In genomic region chr17:64687959-64688358, GRCh38 we compare ENCODE assay signal across 22 cellular contexts. TPM values are rescaled to one million over a fixed set of nuclear protein-coding genes. Genes with fewer than 3 reads are reported as not detected.
DNase-seq lines count a peak whose midpoint lies in the region; ATAC-seq, FAIRE-seq and TF ChIP-seq lines count a peak whose summit lies in the region.
"Had no signal": no experiment of that assay in that cellular context is flagged by ENCODE, and none has a peak within 500 bp of the region (broad histone marks: within the 10 kb centered on the region; RNA-seq: fewer than 3 reads in every experiment).

No MANE protein-coding gene starts in this region.

- H2AK9ac ChIP-seq in IMR-90 (replicated peaks; ENCODE audit: low read depth, low read length, poor library complexity): peak overlapping the region; percentile 1

- H2BK120ac ChIP-seq in IMR-90 (ENCODE audit: low read depth, low read length): peak overlapping the region; percentile 99

- H2AFZ ChIP-seq in IMR-90 (replicated peaks; ENCODE audit: low read length, poor library complexity): no peak overlapping the region
- no peak overlapping the region for H2AFZ ChIP-seq in keratinocyte (ENCODE audit: control insufficient read depth, low read length)

- H2BK5ac ChIP-seq in IMR-90 (ENCODE audit: low read depth, low read length, poor library complexity, severe bottlenecking): peak overlapping the region; percentile 91

- POLR2A ChIA-PET in IMR-90 (lab: Charles Lee; ENCODE audit: unreplicated experiment): interaction anchor here (0.6 kb wide), 1 partner anchor 49 kb away, joined by 24 read pairs; no protein-coding TSS in a partner anchor

- H3K4me3 ChIP-seq in AG10803 (ENCODE audit: low read length) (no peak overlapping the region), IMR-90 (ENCODE audit: insufficient read depth, low read depth, low read length) (no peak overlapping the region), bronchial epithelial cell (ENCODE audit: low read depth, low read length) (no peak overlapping the region), keratinocyte (ENCODE audit: control insufficient read depth in 2 of 3, extremely low read depth in 1 of 3, insufficient read depth in 2 of 3, low read depth in 1 of 3, low read length in 3 of 3) (no peak overlapping the region)
- H3K4me3 ChIP-seq: body of pancreas, coronary artery had no signal

- H4K8ac ChIP-seq in IMR-90 (ENCODE audit: low read depth in 2 of 2, low read length in 2 of 2): peak overlapping the region; percentile 91 to 98

- ATAC-seq in IMR-90 (ENCODE audit: low read depth) (peak; percentile 50), GM21390 (IDR thresholded peaks at IDR 0.05; ENCODE audit: unreplicated experiment) (no peak), GM18861 (IDR thresholded peaks at IDR 0.05; ENCODE audit: unreplicated experiment) (no peak)
- ATAC-seq: activated CD8-positive, alpha-beta memory T cell treated with anti-CD3 and anti-CD28 coated beads, Interleukin-2, amount 10 ng/mL, durations not matched to agents 7 days and 5 days; body of pancreas had no signal

- peaks cover 19% of the 10 kb centered on the region for H3K4me1 ChIP-seq in IMR-90 (ENCODE audit: control insufficient read depth, insufficient read depth, low read length)
- H3K4me1 ChIP-seq in keratinocyte (ENCODE audit: control insufficient read depth, extremely low read depth, insufficient read depth, low read length): peaks cover 16% of the 10 kb centered on the region
- H3K4me1 ChIP-seq: body of pancreas had no signal

- no peak overlapping the region for H3K56ac ChIP-seq in IMR-90 (ENCODE audit: extremely low read depth, insufficient read depth, low read length)

- H3K36me3 ChIP-seq in IMR-90 (ENCODE audit: control insufficient read depth, insufficient read depth, low read length) (no peaks in the 10 kb centered on the region), bronchial epithelial cell (ENCODE audit: control insufficient read depth, insufficient read depth, low read length) (no peaks in the 10 kb centered on the region), keratinocyte (ENCODE audit: control insufficient read depth in 2 of 2, extremely low read depth in 1 of 2, insufficient read depth in 2 of 2, low read length in 2 of 2) (no peaks in the 10 kb centered on the region)

- H3K4me2 ChIP-seq in IMR-90 (ENCODE audit: low read depth, low read length): no peak overlapping the region
- peak overlapping the region; percentile 30 for H3K4me2 ChIP-seq in keratinocyte (ENCODE audit: control insufficient read depth, extremely low read depth, insufficient read depth, low read depth, low read length)

- in situ Hi-C loops in IMR-90 (cut with MboI; ENCODE audit: low sequenced_read_pairs): no loop called here

- CTCF ChIA-PET in IMR-90 (lab: Yijun Ruan, JAX): interaction anchor here (1.0 kb wide), 1 partner anchor 8 kb away, joined by 4 read pairs; no protein-coding TSS in a partner anchor

- intact Hi-C loops in IMR-90 (cut with micrococcal nuclease): no loop called here

- dilution Hi-C loops in IMR-90 (cut with HindIII; ENCODE audit: low sequenced_read_pairs, unreplicated experiment): no loop called here
- dilution Hi-C loops in keratinocyte (cut with MboI; ENCODE audit: extremely low pct_ligation_motif_present, low sequenced_read_pairs): no loop called here

- H3K14ac ChIP-seq in IMR-90 (replicated peaks; ENCODE audit: low read depth, low read length): peak overlapping the region; percentile 95

- no peaks in the 10 kb centered on the region for H3K27me3 Mint-ChIP-seq in osteocyte (ENCODE audit: unreplicated experiment)
- H3K27me3 Mint-ChIP-seq: activated CD4-positive, alpha-beta T cell treated with anti-CD3 and anti-CD28 coated beads, Interleukin-2, amount 10 ng/mL, durations not matched to agents 24 days and 14 days; activated CD8-positive, alpha-beta memory T cell treated with anti-CD3 and anti-CD28 coated beads, Interleukin-2, amount 10 ng/mL, durations not matched to agents 7 days and 5 days; activated naive CD8-positive, alpha-beta T cell treated with anti-CD3 and anti-CD28 coated beads for 36 hours; CD4-positive, alpha-beta T cell; memory B cell had no signal

- no peaks in the 10 kb centered on the region for H3K36me3 Mint-ChIP-seq in osteocyte (ENCODE audit: unreplicated experiment)
- H3K36me3 Mint-ChIP-seq: activated CD8-positive, alpha-beta memory T cell treated with anti-CD3 and anti-CD28 coated beads, Interleukin-2, amount 10 ng/mL, durations not matched to agents 7 days and 5 days; activated naive CD8-positive, alpha-beta T cell treated with anti-CD3 and anti-CD28 coated beads for 36 hours; IgD-negative memory B cell; memory B cell had no signal

- peak overlapping the region; percentile 100 for H2BK20ac ChIP-seq in IMR-90 (ENCODE audit: low read depth, low read length)

- DNase-seq in AG10803 (ENCODE audit: low read depth) (peak; percentile 78), IMR-90 (peak; percentile 80), bronchial epithelial cell (ENCODE audit: low read depth) (peak; percentile 74), keratinocyte (ENCODE audit: low read depth, low spot score) (no peak), osteocyte (ENCODE audit: extremely low spot score, unreplicated experiment) (no peak), NCI-H526 treated with DMSO at 0.1 percent for 48 hours (lab: John Stamatoyannopoulos, UW) (no peak)
- DNase-seq: ACHN; activated CD4-positive, alpha-beta T cell treated with anti-CD3 and anti-CD28 coated beads, Interleukin-2, amount 10 ng/mL, durations not matched to agents 24 days and 14 days; activated CD8-positive, alpha-beta memory T cell treated with anti-CD3 and anti-CD28 coated beads, Interleukin-2, amount 10 ng/mL, durations not matched to agents 7 days and 5 days; activated naive CD8-positive, alpha-beta T cell treated with anti-CD3 and anti-CD28 coated beads for 36 hours; body of pancreas; CD4-positive, alpha-beta T cell; occipital lobe had no signal

- H4K91ac ChIP-seq in IMR-90 (ENCODE audit: insufficient read depth, low read depth, low read length): peak overlapping the region; percentile 98

- peak overlapping the region; percentile 99 for H3K4ac ChIP-seq in IMR-90 (ENCODE audit: low read depth, low read length)

- H3K9ac ChIP-seq in IMR-90 (ENCODE audit: low read depth, low read length) (no peak overlapping the region), keratinocyte (ENCODE audit: control insufficient read depth, extremely low read depth, insufficient read depth, low read length) (no peak overlapping the region)

- TF ChIP-seq POLR2A in IMR-90 (IDR thresholded peaks at IDR 0.05; ENCODE audit: low read depth, low read length): no peak

- peaks cover 23 to 55% of the 10 kb centered on the region in 2 experiments for H3K79me1 ChIP-seq in IMR-90 (ENCODE audit: low read depth in 1 of 2, low read length in 2 of 2)

- no peaks in the 10 kb centered on the region for H3K9me3 Mint-ChIP-seq in osteocyte (ENCODE audit: unreplicated experiment)
- H3K9me3 Mint-ChIP-seq: activated CD4-positive, alpha-beta T cell treated with anti-CD3 and anti-CD28 coated beads, Interleukin-2, amount 10 ng/mL, durations not matched to agents 24 days and 14 days; activated naive CD8-positive, alpha-beta T cell treated with anti-CD3 and anti-CD28 coated beads for 36 hours; activated T-helper 2 cell treated with anti-CD3 and anti-CD28 coated beads, Interferon-gamma antibody, Interleukin-2, Interleukin-4, amounts not matched to agents 10 μg/mL and 5 μg/mL and 100 μg/mL, durations not matched to agents 14 hours and 24 hours and 36 hours; CD4-positive, alpha-beta T cell; IgD-negative memory B cell; memory B cell had no signal

- peak overlapping the region; percentile 100 for H2AK5ac ChIP-seq in IMR-90 (ENCODE audit: low read depth, low read length)

- H3K79me2 ChIP-seq in keratinocyte (ENCODE audit: control insufficient read depth, insufficient read depth, low read length): no peaks in the 10 kb centered on the region

- H3K27me3 ChIP-seq in IMR-90 (ENCODE audit: control insufficient read depth, insufficient read depth, low read length) (no peaks in the 10 kb centered on the region), bronchial epithelial cell (ENCODE audit: control insufficient read depth, insufficient read depth, low read length) (no peaks in the 10 kb centered on the region), keratinocyte (ENCODE audit: control insufficient read depth, extremely low read depth, insufficient read depth, low read length) (no peaks in the 10 kb centered on the region)
- H3K27me3 ChIP-seq: body of pancreas had no signal

- no peak for TF ChIP-seq CTCF in AG10803 (conservative IDR thresholded peaks at IDR 0.05; ENCODE audit: low read length)
- no peak for TF ChIP-seq CTCF in IMR-90 (conservative IDR thresholded peaks at IDR 0.05; ENCODE audit: low read depth, low read length)
- no peak for TF ChIP-seq CTCF in bronchial epithelial cell (IDR thresholded peaks at IDR 0.05; ENCODE audit: insufficient read depth, low read length, severe bottlenecking)
- no peak for TF ChIP-seq CTCF in keratinocyte (optimal IDR thresholded peaks at IDR 0.05 in 1 of 3, IDR thresholded peaks at IDR 0.05 in 1 of 3, conservative IDR thresholded peaks at IDR 0.05 in 1 of 3; ENCODE audit: extremely low read depth in 1 of 3, insufficient read depth in 2 of 3, low read length in 3 of 3)
- no peak for TF ChIP-seq CTCF in osteocyte (IDR thresholded peaks at IDR 0.05)

- H4K20me1 ChIP-seq in IMR-90 (ENCODE audit: insufficient read depth, low read length) (no peaks in the 10 kb centered on the region), keratinocyte (ENCODE audit: control insufficient read depth, extremely low read depth, insufficient read depth, low read length) (no peaks in the 10 kb centered on the region)

- H3K9me3 ChIP-seq in IMR-90 (ENCODE audit: control insufficient read depth, insufficient read depth, low read length) (no peaks in the 10 kb centered on the region), keratinocyte (ENCODE audit: control insufficient read depth, low read depth, low read length) (no peaks in the 10 kb centered on the region)
- H3K9me3 ChIP-seq: body of pancreas had no signal

- H3K4me3 Mint-ChIP-seq in osteocyte (ENCODE audit: unreplicated experiment): no peak overlapping the region
- H3K4me3 Mint-ChIP-seq: activated CD4-positive, alpha-beta T cell treated with anti-CD3 and anti-CD28 coated beads, Interleukin-2, amount 10 ng/mL, durations not matched to agents 24 days and 14 days; activated CD8-positive, alpha-beta memory T cell treated with anti-CD3 and anti-CD28 coated beads, Interleukin-2, amount 10 ng/mL, durations not matched to agents 7 days and 5 days; activated naive CD8-positive, alpha-beta T cell treated with anti-CD3 and anti-CD28 coated beads for 36 hours; CD4-positive, alpha-beta T cell; IgD-negative memory B cell; memory B cell had no signal

- FAIRE-seq in bronchial epithelial cell (lab: Jason Lieb, UNC) (no peak), keratinocyte (lab: Jason Lieb, UNC) (peak; percentile 67)
- FAIRE-seq: endometrium, frontal cortex, GM12892 had no signal

- no TSS peak for BruUV-seq in IMR-90 (replicated peaks; lab: Mats Ljungman, UMichigan)

- TF ChIP-seq RAD21 in IMR-90 (IDR thresholded peaks at IDR 0.05; ENCODE audit: low read length): no peak

- peak overlapping the region; percentile 96 for H3K18ac ChIP-seq in IMR-90 (ENCODE audit: low read depth, low read length)

- WGBS in IMR-90 (ENCODE audit: extremely low coverage in 2 of 2, insufficient read length in 1 of 2), 2 experiments: no CpG with 5 or more reads among the region's 5 CpGs

- peak overlapping the region; percentile 98; the same call in 1 of the 2 replicates for H4K5ac ChIP-seq in IMR-90 (ENCODE audit: low read depth, low read length)

- peaks cover 21% of the 10 kb centered on the region for H3K4me1 Mint-ChIP-seq in osteocyte (ENCODE audit: unreplicated experiment)
- H3K4me1 Mint-ChIP-seq: activated CD4-positive, alpha-beta T cell treated with anti-CD3 and anti-CD28 coated beads, Interleukin-2, amount 10 ng/mL, durations not matched to agents 24 days and 14 days; activated CD8-positive, alpha-beta memory T cell treated with anti-CD3 and anti-CD28 coated beads, Interleukin-2, amount 10 ng/mL, durations not matched to agents 7 days and 5 days; activated naive CD8-positive, alpha-beta T cell treated with anti-CD3 and anti-CD28 coated beads for 36 hours; memory B cell had no signal

- H3K27ac ChIP-seq in IMR-90 (ENCODE audit: insufficient read depth, low read length) (peak overlapping the region; percentile 54), keratinocyte (ENCODE audit: control insufficient read depth, insufficient read depth, low read length) (peak overlapping the region; percentile 53)
- H3K27ac ChIP-seq: body of pancreas, coronary artery had no signal

- H2BK15ac ChIP-seq in IMR-90 (ENCODE audit: low read depth, low read length): peak overlapping the region; percentile 94; the same call in 2 of the 3 replicates

- peak overlapping the region; percentile 83 for H3K23ac ChIP-seq in IMR-90 (ENCODE audit: low read depth, low read length)

- peaks cover 15% of the 10 kb centered on the region for H3K9me1 ChIP-seq in IMR-90 (ENCODE audit: insufficient read depth, low read length)
- H3K9me1 ChIP-seq in keratinocyte (ENCODE audit: control insufficient read depth, extremely low read depth, insufficient read depth, low read length): no peaks in the 10 kb centered on the region

- H3K27ac Mint-ChIP-seq in osteocyte (ENCODE audit: unreplicated experiment): no peak overlapping the region
- H3K27ac Mint-ChIP-seq: activated CD4-positive, alpha-beta T cell treated with anti-CD3 and anti-CD28 coated beads, Interleukin-2, amount 10 ng/mL, durations not matched to agents 24 days and 14 days; activated CD8-positive, alpha-beta memory T cell treated with anti-CD3 and anti-CD28 coated beads, Interleukin-2, amount 10 ng/mL, durations not matched to agents 7 days and 5 days; activated naive CD8-positive, alpha-beta T cell treated with anti-CD3 and anti-CD28 coated beads for 36 hours; activated T-helper 2 cell treated with anti-CD3 and anti-CD28 coated beads, Interferon-gamma antibody, Interleukin-2, Interleukin-4, amounts not matched to agents 10 μg/mL and 5 μg/mL and 100 μg/mL, durations not matched to agents 14 hours and 24 hours and 36 hours; CD4-positive, alpha-beta T cell; IgD-negative memory B cell; memory B cell had no signal

RNA-seq across cellular contexts. Expression of gene SMURF2, which starts 25.9 kb away (rescaled TPM):
- 736 and 774 TPM in 2 replicates for total RNA-seq in IMR-90 (2012; rRNA removed)
- 119 and 131 TPM in 2 replicates for polyA plus RNA-seq in IMR-90 (2012; rRNA removed)
- 23.6 and 30.3 TPM in 2 replicates for polyA plus RNA-seq in IMR-90 (2012; cell fraction: cytosol; rRNA removed)
- 34.4 and 346 TPM in 2 replicates for polyA plus RNA-seq in IMR-90 (2012; cell fraction: nucleus; rRNA removed; ENCODE audit: low replicate concordance)
- 40.6 and 52.4 TPM in 2 replicates for total RNA-seq in bronchial epithelial cell
- 50.2 to 136 TPM (median 128 TPM) in 3 replicates for polyA plus RNA-seq in keratinocyte
- 23.7 TPM for polyA plus RNA-seq in keratinocyte (2011; ENCODE audit: low read depth)
- polyA plus RNA-seq in keratinocyte (2011; cell fraction: cytosol; rRNA removed): 56.4 and 91.8 TPM in 2 replicates
- polyA plus RNA-seq in keratinocyte (2011; cell fraction: nucleus; rRNA removed): 92.4 and 110 TPM in 2 replicates
- polyA plus RNA-seq in keratinocyte (2012; ENCODE audit: low replicate concordance): 15.5 and 140 TPM in 2 replicates
- 87.3 to 270 TPM (median 122 TPM) in 3 replicates for polyA minus RNA-seq in keratinocyte
- polyA minus RNA-seq in keratinocyte (2011; cell fraction: cytosol; rRNA and poly(A)+ RNA removed): 76.4 TPM
- 75.9 and 171 TPM in 2 replicates for polyA minus RNA-seq in keratinocyte (2011; cell fraction: nucleus; rRNA and poly(A)+ RNA removed)
- 41.7 and 42.3 TPM in 2 replicates for total RNA-seq in osteocyte

Comparison
In these comparisons a context has a peak if more than half of its experiments do, and no peak if none do; other contexts are left out.
1. DNase-seq: peak in AG10803 (single experiment), IMR-90 (single experiment) and bronchial epithelial cell (single experiment); none in keratinocyte (single experiment), osteocyte (single experiment) and NCI-H526 treated with DMSO at 0.1 percent for 48 hours (single experiment).
2. RNA of gene SMURF2, which starts 25.9 kb away (total RNA-seq): 736 to 774 TPM in IMR-90; 40.6 to 52.4 TPM in bronchial epithelial cell and 41.7 to 42.3 TPM in osteocyte; every median in the first group is over 10 times any median in the second.